Comparison of ENCODE assay signal across 8 cellular contexts in genomic region chr5:172716796-172717313, GRCh38. TPM values are rescaled to one million over a fixed set of nuclear protein-coding genes. Genes with fewer than 3 reads are reported as not detected.
A peak's percentile ranks its signal among the peaks of the same experiment; 100 is the strongest.
DNase-seq lines count a peak whose midpoint lies in the region; ATAC-seq and TF ChIP-seq lines count a peak whose summit lies in the region.

No MANE protein-coding gene starts in this region.

- no peaks in the 10 kb centered on the region for H3K9me3 ChIP-seq in right cardiac atrium (ENCODE audit: control insufficient read depth, low read length)

- TF ChIP-seq POLR2A in NB4 (IDR thresholded peaks at IDR 0.05; ENCODE audit: extremely low read depth, insufficient read length) (no peak), GM18505 (IDR thresholded peaks at IDR 0.05; ENCODE audit: borderline replicate concordance, extremely low read depth, insufficient read depth, insufficient read length) (no peak)

- peak; percentile 87 for TF ChIP-seq CTCF in 22Rv1 (IDR thresholded peaks at IDR 0.05)
- TF ChIP-seq CTCF in GM12875 (IDR thresholded peaks at IDR 0.05; ENCODE audit: borderline replicate concordance, insufficient read depth, low read depth, low read length), result peak; percentile 83
- TF ChIP-seq CTCF in NB4 (IDR thresholded peaks at IDR 0.05; ENCODE audit: low read depth, low read length), result peak; percentile 69
- peak; percentile 85 for TF ChIP-seq CTCF in retinal pigment epithelial cell (conservative IDR thresholded peaks at IDR 0.05; ENCODE audit: low read depth, low read length)

- DNase-seq in NB4 (ENCODE audit: low read depth) (peak; percentile 78), T-helper 2 cell (peak; percentile 63 to 75 (median 66)), anterior cingulate cortex (lab: John Stamatoyannopoulos, UW) (peak in 56 of 58 donors; percentile 16 to 93 (median 62)), right cardiac atrium (peak; percentile 83 to 94 (median 93)), retinal pigment epithelial cell (ENCODE audit: low read depth) (peak; percentile 70)

- no peak overlapping the region for H3K27ac ChIP-seq in 22Rv1
- H3K27ac ChIP-seq in right cardiac atrium (ENCODE audit: low read length), result peak overlapping the region; percentile 87

- peak; percentile 61 to 74 for ATAC-seq in right cardiac atrium
- no peak for ATAC-seq in GM18505 (IDR thresholded peaks at IDR 0.05; ENCODE audit: unreplicated experiment)

- H3K4me3 ChIP-seq in GM12875 (ENCODE audit: low read depth, low read length) (no peak overlapping the region), NB4 (ENCODE audit: low read depth, low read length) (no peak overlapping the region), right cardiac atrium (ENCODE audit: low read length) (no peak overlapping the region), retinal pigment epithelial cell (ENCODE audit: low read length) (no peak overlapping the region)

- H3K4me1 ChIP-seq in right cardiac atrium (ENCODE audit: control insufficient read depth, insufficient read depth, low read length), result peaks cover 12% of the 10 kb centered on the region

- 7% methylated on average over 20 of the region's 20 CpGs for WGBS in right cardiac atrium

- intact Hi-C loops in right cardiac atrium (cut with DNase I), result loop anchor here (2.0 to 10.0 kb wide), 6 partner anchors 50 to 216 kb away; partner anchors contain the start of gene DUSP1 (in 1 of the 4)

- H3K27me3 ChIP-seq in right cardiac atrium (ENCODE audit: control insufficient read depth, insufficient read depth), result no peaks in the 10 kb centered on the region

RNA-seq across cellular contexts. Expression of gene DUSP1, which starts 54.1 kb away (rescaled TPM):
- 100 to 1,000 TPM in 2 of 4 donors, 10 to 100 TPM in 2; 81.3 to 247 (median 105) TPM for total RNA-seq in right cardiac atrium
- 78.7 TPM for polyA plus RNA-seq in right cardiac atrium
